In the genomic region with DNA sequence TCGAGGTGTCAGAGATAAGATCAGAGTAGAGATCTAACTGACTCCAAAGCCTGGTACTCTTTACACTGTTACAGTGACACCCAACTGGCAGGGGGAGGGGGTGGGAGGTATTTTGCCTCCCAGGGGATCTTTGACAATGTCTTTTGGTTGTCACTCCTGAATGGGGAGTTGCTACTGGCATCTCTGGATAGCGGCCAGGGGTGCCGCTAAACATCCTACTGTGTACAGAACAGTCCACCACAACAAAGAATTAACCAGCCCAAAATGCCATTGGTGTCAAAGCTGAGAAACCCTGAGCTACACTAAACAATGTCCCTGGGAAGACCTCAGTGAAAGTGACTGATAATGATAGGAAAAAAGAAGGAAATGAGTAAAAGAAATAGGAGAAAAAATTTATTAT, we compare ENCODE assay signal across 20 cellular contexts. TPM values are rescaled to one million over a fixed set of nuclear protein-coding genes. Genes with fewer than 3 reads are reported as not detected.
"Had no signal": no experiment of that assay in that cellular context is flagged by ENCODE, and none has a peak within 500 bp of the region (broad histone marks: within the 10 kb centered on the region; RNA-seq: fewer than 3 reads in every experiment).

No MANE protein-coding gene starts in this region.

- H3K4me2 ChIP-seq: hepatocyte had no signal

- H3K4me1 Mint-ChIP-seq: activated CD4-positive, alpha-beta memory T cell treated with anti-CD3 and anti-CD28 coated beads, Interleukin-2, amount 10 ng/mL, durations not matched to agents 7 days and 5 days; activated naive CD8-positive, alpha-beta T cell treated with anti-CD3 and anti-CD28 coated beads, Interleukin-2, amount 50 U/mL, for 24 hours had no signal

- H2AFZ ChIP-seq: hepatocyte had no signal

- H3K36me3 ChIP-seq: gastroesophageal sphincter, neutrophil, thoracic aorta had no signal

- H3K27me3 ChIP-seq: hepatocyte had no signal

- H3K27me3 Mint-ChIP-seq: activated CD4-positive, alpha-beta memory T cell treated with anti-CD3 and anti-CD28 coated beads, Interleukin-2, amount 10 ng/mL, durations not matched to agents 7 days and 5 days; progenitor cell of endocrine pancreas had no signal

- H3K4me3 Mint-ChIP-seq: activated CD4-positive, alpha-beta memory T cell treated with anti-CD3 and anti-CD28 coated beads, Interleukin-2, amount 10 ng/mL, durations not matched to agents 7 days and 5 days; activated naive CD8-positive, alpha-beta T cell treated with anti-CD3 and anti-CD28 coated beads, Interleukin-2, amount 50 U/mL, for 24 hours; activated T-helper 1 cell treated with anti-CD3 and anti-CD28 coated beads, Interleukin-12 subunit alpha, Interleukin-12 subunit beta, Interleukin-2, Interleukin-4 antibody, amounts not matched to agents 30 ng/mL and 10 ng/mL and 1 ng/mL, durations not matched to agents 14 hours and 24 hours and 36 hours; naive thymus-derived CD8-positive, alpha-beta T cell had no signal

- H3K79me2 ChIP-seq: hepatocyte had no signal

- H3K27ac ChIP-seq: hepatocyte, neutrophil had no signal

- DNase-seq: activated CD4-positive, alpha-beta memory T cell treated with anti-CD3 and anti-CD28 coated beads, Interleukin-2, amount 10 ng/mL, durations not matched to agents 7 days and 5 days; activated CD8-positive, alpha-beta memory T cell treated with anti-CD3 and anti-CD28 coated beads, Interleukin-2, amount 50 U/mL, for 48 hours; activated naive CD4-positive, alpha-beta T cell treated with Interleukin-2 at 50 U/mL for 16 hours; activated naive CD8-positive, alpha-beta T cell treated with anti-CD3 and anti-CD28 coated beads, Interleukin-2, amount 50 U/mL, for 24 hours; caudate nucleus; cortex of kidney; effector memory CD4-positive, alpha-beta T cell; kidney; naive thymus-derived CD8-positive, alpha-beta T cell; stimulated activated CD4-positive, alpha-beta T cell treated with anti-CD3 and anti-CD28 coated beads, Interleukin-4, amount 100 ng/mL, for 1 hour; stimulated activated CD8-positive, alpha-beta memory T cell treated with anti-CD3 and anti-CD28 coated beads, Interleukin-4, amount 100 ng/mL, for 48 hours; stimulated activated naive CD8-positive, alpha-beta T cell treated with anti-CD3 and anti-CD28 coated beads, Interleukin-15, Interleukin-2, amounts not matched to agents 100 U/mL and 50 U/mL, for 24 hours; T-helper 2 cell had no signal

- H3K27ac Mint-ChIP-seq: activated CD4-positive, alpha-beta memory T cell treated with anti-CD3 and anti-CD28 coated beads, Interleukin-2, amount 10 ng/mL, durations not matched to agents 7 days and 5 days; activated naive CD8-positive, alpha-beta T cell treated with anti-CD3 and anti-CD28 coated beads, Interleukin-2, amount 50 U/mL, for 24 hours; activated T-helper 1 cell treated with anti-CD3 and anti-CD28 coated beads, Interleukin-12 subunit alpha, Interleukin-12 subunit beta, Interleukin-2, Interleukin-4 antibody, amounts not matched to agents 30 ng/mL and 10 ng/mL and 1 ng/mL, durations not matched to agents 14 hours and 24 hours and 36 hours; naive thymus-derived CD8-positive, alpha-beta T cell; progenitor cell of endocrine pancreas had no signal

- H3K4me3 ChIP-seq: gastroesophageal sphincter, hepatocyte, thoracic aorta had no signal

- H3K9me3 ChIP-seq: neutrophil, thoracic aorta had no signal

RNA-seq across cellular contexts. Expression of a gene that starts 3.2 kb away (rescaled TPM):
- total RNA-seq: activated CD4-positive, alpha-beta memory T cell treated with anti-CD3 and anti-CD28 coated beads, Interleukin-2, amount 10 ng/mL, durations not matched to agents 7 days and 5 days; activated T-helper 1 cell treated with anti-CD3 and anti-CD28 coated beads, Interleukin-12 subunit alpha, Interleukin-12 subunit beta, Interleukin-2, Interleukin-4 antibody, amounts not matched to agents 30 ng/mL and 10 ng/mL and 1 ng/mL, durations not matched to agents 14 hours and 24 hours and 36 hours; hepatocyte; progenitor cell of endocrine pancreas had no signal
- polyA plus RNA-seq: hepatocyte; naive thymus-derived CD8-positive, alpha-beta T cell had no signal

RNA-seq across cellular contexts. Expression of a gene that starts 37.1 kb away (rescaled TPM):
- total RNA-seq: activated CD4-positive, alpha-beta memory T cell treated with anti-CD3 and anti-CD28 coated beads, Interleukin-2, amount 10 ng/mL, durations not matched to agents 7 days and 5 days; activated T-helper 1 cell treated with anti-CD3 and anti-CD28 coated beads, Interleukin-12 subunit alpha, Interleukin-12 subunit beta, Interleukin-2, Interleukin-4 antibody, amounts not matched to agents 30 ng/mL and 10 ng/mL and 1 ng/mL, durations not matched to agents 14 hours and 24 hours and 36 hours; hepatocyte; lung microvascular endothelial cell; naive thymus-derived CD8-positive, alpha-beta T cell; progenitor cell of endocrine pancreas had no signal
- polyA plus RNA-seq: hepatocyte; naive thymus-derived CD8-positive, alpha-beta T cell had no signal

RNA-seq across cellular contexts. Expression of a gene that starts 46.4 kb away (rescaled TPM):
- total RNA-seq: activated CD4-positive, alpha-beta memory T cell treated with anti-CD3 and anti-CD28 coated beads, Interleukin-2, amount 10 ng/mL, durations not matched to agents 7 days and 5 days; activated T-helper 1 cell treated with anti-CD3 and anti-CD28 coated beads, Interleukin-12 subunit alpha, Interleukin-12 subunit beta, Interleukin-2, Interleukin-4 antibody, amounts not matched to agents 30 ng/mL and 10 ng/mL and 1 ng/mL, durations not matched to agents 14 hours and 24 hours and 36 hours; lung microvascular endothelial cell; naive thymus-derived CD8-positive, alpha-beta T cell; progenitor cell of endocrine pancreas had no signal
